1 cellular context compared by ENCODE assay signal in the genomic region with DNA sequence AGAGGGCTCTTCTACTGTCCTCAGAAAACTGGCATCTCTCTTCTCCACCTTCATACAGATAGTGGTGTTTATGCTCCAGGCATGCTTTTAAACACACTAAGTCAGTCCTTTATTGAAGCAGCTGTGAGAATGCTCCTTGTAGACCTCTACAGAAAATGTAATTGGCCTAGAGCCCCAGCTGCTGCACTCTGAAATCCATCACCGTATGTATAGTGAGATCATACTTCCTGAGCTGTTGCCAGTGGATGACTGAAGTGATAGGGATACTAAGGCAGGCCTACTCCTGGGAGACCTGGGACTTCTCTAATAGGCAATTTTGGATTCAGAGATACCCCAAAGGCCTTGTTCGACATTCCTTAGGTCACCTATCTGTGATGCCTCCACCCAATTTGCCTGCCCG.
TF ChIP-seq lines count a peak whose summit lies in the region.

No MANE protein-coding gene starts in this region.

TF ChIP-seq in IMR-90, 13 proteins besides CTCF, POLR2A, EP300 and RAD21 (continued from another document):
- TF ChIP-seq MXI1 (IDR thresholded peaks at IDR 0.05; ENCODE audit: borderline replicate concordance, low read depth, low read length): no peak
- no peak for TF ChIP-seq USF2 (IDR thresholded peaks at IDR 0.05; ENCODE audit: low read depth, low read length)
- no peak for TF ChIP-seq CHD1 (IDR thresholded peaks at IDR 0.05; ENCODE audit: low read depth, low read length)
- TF ChIP-seq BHLHE40 (IDR thresholded peaks at IDR 0.05; ENCODE audit: low read depth, low read length): no peak
- TF ChIP-seq MAFK (IDR thresholded peaks at IDR 0.05; ENCODE audit: low read depth, low read length): no peak
- TF ChIP-seq SMC3 (IDR thresholded peaks at IDR 0.05; ENCODE audit: low read depth, low read length): no peak
